Comparison of ENCODE assay signal across 18 cellular contexts in genomic region chr22:22756109-22756508, GRCh38.
DNase-seq lines count a peak whose midpoint lies in the region; ATAC-seq and TF ChIP-seq lines count a peak whose summit lies in the region.
"Had no signal": no experiment of that assay in that cellular context is flagged by ENCODE, and none has a peak within 500 bp of the region (broad histone marks: within the 10 kb centered on the region; RNA-seq: fewer than 3 reads in every experiment).

No MANE protein-coding gene starts in this region.

- CTCF ChIA-PET in CD8-positive, alpha-beta T cell (lab: Charles Lee), result interaction anchor here (0.8 to 13.3 kb wide), 10 partner anchors 10 to 186 kb away, joined by 3 to 279 read pairs (median 18); partner anchors contain the start of gene IGLL5

- no peaks in the 10 kb centered on the region for H3K9me3 ChIP-seq in CD8-positive, alpha-beta T cell (ENCODE audit: low read length)
- no peaks in the 10 kb centered on the region for H3K9me3 ChIP-seq in spleen

- ATAC-seq in CD8-positive, alpha-beta T cell, result no peak
- ATAC-seq in GM21529 (IDR thresholded peaks at IDR 0.05; ENCODE audit: unreplicated experiment), result no peak

- WGBS in spleen, 5 donors, result 52 to 72% (median 62%) methylated on average over 3 of the region's 3 CpGs

- H3K4me3 Mint-ChIP-seq in CD8-positive, alpha-beta T cell, result peak overlapping the region; percentile 55

- no peak for TF ChIP-seq POLR2A in spleen (IDR thresholded peaks at IDR 0.05)

- no peak overlapping the region for H3K27ac ChIP-seq in CD8-positive, alpha-beta T cell (ENCODE audit: low read depth, low read length)
- H3K27ac ChIP-seq in angular gyrus (ENCODE audit: low read depth, low read length) (peak overlapping the region; percentile 40), spleen (peak overlapping the region in 6 of 8 donors; percentile 15 to 74 (median 38))
- H3K27ac ChIP-seq: GM23248, PC-9 had no signal

- no peak for TF ChIP-seq CTCF in CD8-positive, alpha-beta T cell (IDR thresholded peaks at IDR 0.05)
- no peak for TF ChIP-seq CTCF in spleen (IDR thresholded peaks at IDR 0.05 in 8 of 11, conservative IDR thresholded peaks at IDR 0.05 in 3 of 11)

- H3K36me3 ChIP-seq in CD8-positive, alpha-beta T cell (ENCODE audit: insufficient read depth, low read length), result no peaks in the 10 kb centered on the region
- H3K36me3 ChIP-seq in spleen, result no peaks in the 10 kb centered on the region

- H3K4me1 Mint-ChIP-seq in CD8-positive, alpha-beta T cell (ENCODE audit: low read depth), result peaks cover 84% of the 10 kb centered on the region

- peaks cover 4% of the 10 kb centered on the region for H3K36me3 Mint-ChIP-seq in CD8-positive, alpha-beta T cell

- no peaks in the 10 kb centered on the region for H3K27me3 ChIP-seq in CD8-positive, alpha-beta T cell (ENCODE audit: insufficient read depth, low read length)
- H3K27me3 ChIP-seq in spleen (replicated peaks in 1 of 7), result no peaks in the 10 kb centered on the region

- peaks cover 47% of the 10 kb centered on the region for H3K4me1 ChIP-seq in CD8-positive, alpha-beta T cell (ENCODE audit: insufficient read depth, low read length)
- H3K4me1 ChIP-seq in spleen, result peaks cover 0 to 27% (median 20%) of the 10 kb centered on the region in 6 donors

- intact Hi-C loops in CD8-positive, alpha-beta T cell (cut with DNase I, micrococcal nuclease), result no loop called here
- intact Hi-C loops in spleen (cut with DNase I; ENCODE audit: low total_unique reads), result no loop called here

- H3K9me3 Mint-ChIP-seq in CD8-positive, alpha-beta T cell, result no peaks in the 10 kb centered on the region

- DNase-seq in CD8-positive, alpha-beta T cell, result no peak
- DNase-seq in islet precursor cell (peak; percentile 13), spleen (no peak), AG20443 (ENCODE audit: low spot score) (no peak), NOMO-1 treated with DMSO at 0.1 percent for 48 hours (lab: John Stamatoyannopoulos, UW; ENCODE audit: unreplicated experiment) (no peak)
- DNase-seq: ACHN, DMS79 treated with DMSO at 0.1 percent for 48 hours, GM23248, HCEC 1CT, MV-4-11, NCI-H1417 treated with DMSO at 0.1 percent for 48 hours, NCI-H2029, NCI-H2171, NCI-H446, NCI-H748 treated with DMSO at 0.1 percent for 48 hours, PC-9 had no signal

- H3K4me3 ChIP-seq in CD8-positive, alpha-beta T cell (ENCODE audit: low read depth, low read length), result no peak overlapping the region
- H3K4me3 ChIP-seq in spleen, result no peak overlapping the region
- H3K4me3 ChIP-seq: GM23248, PC-9 had no signal

- POLR2A ChIA-PET in CD8-positive, alpha-beta T cell (lab: Charles Lee), result interaction anchor here (0.9 to 4.2 kb wide), 3 partner anchors 15 to 121 kb away, joined by 4 to 31 read pairs (median 5); no protein-coding TSS in a partner anchor

- H3K27me3 Mint-ChIP-seq in CD8-positive, alpha-beta T cell (ENCODE audit: low read depth), result no peaks in the 10 kb centered on the region

- H3K27ac Mint-ChIP-seq in CD8-positive, alpha-beta T cell, result peak overlapping the region; percentile 91
